Comparison of ENCODE assay signal across 8 cellular contexts in genomic region chr14:37985826-37986470, GRCh38.
DNase-seq lines count a peak whose midpoint lies in the region; ATAC-seq and TF ChIP-seq lines count a peak whose summit lies in the region.

No MANE protein-coding gene starts in this region.

- peak; percentile 84 for TF ChIP-seq CTCF in C4-2B (conservative IDR thresholded peaks at IDR 0.05)
- TF ChIP-seq CTCF in foreskin keratinocyte (conservative IDR thresholded peaks at IDR 0.05), result peak; percentile 57

- ATAC-seq in GM19397 (IDR thresholded peaks at IDR 0.05; ENCODE audit: unreplicated experiment), result peak; percentile 64
- no peak for ATAC-seq in foreskin keratinocyte
- no peak for ATAC-seq in HG03175 (IDR thresholded peaks at IDR 0.05; ENCODE audit: unreplicated experiment)
- ATAC-seq in GM21786 (IDR thresholded peaks at IDR 0.05; ENCODE audit: unreplicated experiment), result no peak

- no peaks in the 10 kb centered on the region for H3K27me3 ChIP-seq in foreskin keratinocyte

- peak; percentile 63 for DNase-seq in NCI-H748 (lab: John Stamatoyannopoulos, UW; ENCODE audit: unreplicated experiment)
- peak; percentile 27 for DNase-seq in activated T-cell treated with anti-CD3 and anti-CD28 coated beads for 4 hours
- peak in 1 of 2 donors; percentile 1 for DNase-seq in foreskin keratinocyte
- peak; percentile 52 for DNase-seq in renal cortical epithelial cell (ENCODE audit: low read depth)

- no peak overlapping the region for H3K27ac ChIP-seq in C4-2B
- no peak overlapping the region for H3K27ac ChIP-seq in foreskin keratinocyte

- H3K4me1 ChIP-seq in foreskin keratinocyte, result no peaks in the 10 kb centered on the region
